8 cellular contexts compared by ENCODE assay signal in the genomic region with DNA sequence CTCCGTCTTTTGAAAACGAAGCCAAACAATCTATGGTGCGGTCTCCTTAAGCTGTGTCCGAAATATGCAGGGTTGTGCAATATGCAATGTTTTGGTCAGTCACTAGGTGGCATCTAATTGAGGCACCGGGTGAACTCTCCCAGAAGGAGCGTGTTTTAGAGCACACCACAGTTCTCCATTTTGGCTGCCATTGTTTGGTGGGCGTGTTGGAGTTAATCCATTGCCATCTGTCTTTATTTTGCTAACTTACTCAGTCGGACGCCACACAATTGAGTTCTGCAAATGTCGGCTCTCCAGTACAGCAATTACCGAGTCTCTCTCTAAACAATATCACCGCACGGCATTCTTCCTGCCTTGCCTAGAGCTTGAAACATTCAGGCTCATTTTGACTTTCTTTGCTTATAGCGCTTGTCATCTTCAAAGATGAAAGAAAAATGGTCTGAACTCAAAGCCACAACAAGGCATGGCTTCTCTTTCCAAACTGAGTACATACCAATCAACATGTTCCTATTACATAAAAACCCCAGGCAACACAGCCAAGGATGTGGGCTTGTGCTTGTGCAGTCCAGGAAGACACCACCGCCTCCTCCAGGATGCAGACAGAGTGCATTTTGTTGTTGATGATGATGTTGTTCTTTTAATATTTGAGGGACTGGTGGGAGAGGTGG.
DNase-seq lines count a peak whose midpoint lies in the region; ATAC-seq, FAIRE-seq and TF ChIP-seq lines count a peak whose summit lies in the region.

No MANE protein-coding gene starts in this region.

- H3K4me2 ChIP-seq in OCI-LY3 (ENCODE audit: low read length) (no peak overlapping the region), osteoblast (ENCODE audit: insufficient read depth, low read length) (peak overlapping the region; percentile 58)

- H3K27me3 ChIP-seq in OCI-LY3 (ENCODE audit: low read depth, low read length) (peaks cover 85% of the 10 kb centered on the region), foreskin keratinocyte (no peaks in the 10 kb centered on the region), osteoblast (ENCODE audit: insufficient read depth, low read length) (no peaks in the 10 kb centered on the region)

- no peak overlapping the region for H3K27ac ChIP-seq in OCI-LY3 (ENCODE audit: low read length)
- H3K27ac ChIP-seq in foreskin keratinocyte = peak overlapping the region; percentile 14
- no peak overlapping the region for H3K27ac ChIP-seq in osteoblast (ENCODE audit: low read depth, low read length)

- no peaks in the 10 kb centered on the region for H3K36me3 ChIP-seq in OCI-LY3 (replicated peaks; ENCODE audit: low read depth, low read length)
- H3K36me3 ChIP-seq in osteoblast (ENCODE audit: insufficient read depth, low read length) = no peaks in the 10 kb centered on the region

- no peak for TF ChIP-seq POLR2A in GM12892 (IDR thresholded peaks at IDR 0.05; ENCODE audit: low read depth, low read length)

- H3K9me3 ChIP-seq in OCI-LY3 (ENCODE audit: insufficient read depth, low read length) (no peaks in the 10 kb centered on the region), osteoblast (ENCODE audit: low read depth, low read length) (no peaks in the 10 kb centered on the region)

- peak in 8 of 14 donors; percentile 14 to 87 (median 32) for DNase-seq in C1 segment of cervical spinal cord (lab: John Stamatoyannopoulos, UW)
- DNase-seq in HEK293T (ENCODE audit: extremely low spot score) = peak; percentile 82
- peak; percentile 19 for DNase-seq in activated gamma-delta T cell treated with anti-CD3 and anti-CD28 coated beads, Interleukin-2, amount 50 U/mL, for 16 hours (ENCODE audit: low read depth)
- no peak for DNase-seq in foreskin keratinocyte
- no peak for DNase-seq in osteoblast (ENCODE audit: insufficient read length, low spot score, missing footprints)
- DNase-seq in GM12892 (ENCODE audit: insufficient read length) = no peak

- H2AFZ ChIP-seq in OCI-LY3 (ENCODE audit: low read depth, low read length) (no peak overlapping the region), osteoblast (ENCODE audit: low read length) (peak overlapping the region; percentile 83)

- CTCF ChIA-PET in HEK293T (lab: Yijun Ruan, JAX) = interaction anchor here (0.6 to 1.7 kb wide), 4 partner anchors 13 to 245 kb away, joined by 3 read pairs; no protein-coding TSS in a partner anchor

- no peak overlapping the region for H3K4me3 ChIP-seq in OCI-LY3 (ENCODE audit: low read length)
- H3K4me3 ChIP-seq in osteoblast (ENCODE audit: insufficient read depth, low read length) = peak overlapping the region; percentile 52

- no peak overlapping the region for H3K9ac ChIP-seq in OCI-LY3 (ENCODE audit: low read length)

- TF ChIP-seq CTCF in OCI-LY3 (IDR thresholded peaks at IDR 0.05; ENCODE audit: low read depth, low read length) (peak; percentile 69), foreskin keratinocyte (conservative IDR thresholded peaks at IDR 0.05) (peak; percentile 67), osteoblast (IDR thresholded peaks at IDR 0.05; ENCODE audit: extremely low read depth, low read depth, low read length) (peak; percentile 74)

- ATAC-seq in foreskin keratinocyte (no peak), HG03108 (IDR thresholded peaks at IDR 0.05; ENCODE audit: unreplicated experiment) (no peak)

- FAIRE-seq in GM12892 (lab: Jason Lieb, UNC) = no peak

- H3K4me1 ChIP-seq in OCI-LY3 (ENCODE audit: low read length) = no peaks in the 10 kb centered on the region
- H3K4me1 ChIP-seq in foreskin keratinocyte = peaks cover 15% of the 10 kb centered on the region
- H3K4me1 ChIP-seq in osteoblast (ENCODE audit: insufficient read depth, low read length) = peaks cover 10% of the 10 kb centered on the region

- POLR2A ChIA-PET in HEK293T (lab: Yijun Ruan, JAX) = interaction anchor here (0.9 to 3.8 kb wide), 3 partner anchors 47 to 244 kb away, joined by 3 to 29 read pairs (median 4); no protein-coding TSS in a partner anchor

- H4K20me1 ChIP-seq in OCI-LY3 (ENCODE audit: insufficient read depth, low read length) = peaks cover 8% of the 10 kb centered on the region; the same call in 1 of the 2 replicates
- H4K20me1 ChIP-seq in osteoblast (ENCODE audit: insufficient read depth, low read length) = no peaks in the 10 kb centered on the region

- H3K79me2 ChIP-seq in OCI-LY3 (ENCODE audit: low read length) (no peaks in the 10 kb centered on the region), osteoblast (ENCODE audit: insufficient read depth, low read length) (no peaks in the 10 kb centered on the region)

TF ChIP-seq in HEK293T, 16 proteins besides CTCF, POLR2A, EP300 and RAD21:
- TF ChIP-seq ZNF384 (IDR thresholded peaks at IDR 0.05) (no peak), NFRKB (IDR thresholded peaks at IDR 0.05) (peak; percentile 71), TARDBP (IDR thresholded peaks at IDR 0.05) (no peak), BHLHE40 (IDR thresholded peaks at IDR 0.05; ENCODE audit: borderline replicate concordance) (no peak), L3MBTL2 (conservative IDR thresholded peaks at IDR 0.05) (peak; percentile 86), LEF1 (IDR thresholded peaks at IDR 0.05; ENCODE audit: borderline replicate concordance) (no peak), FOXM1 (IDR thresholded peaks at IDR 0.05; ENCODE audit: borderline replicate concordance) (no peak; the same call in 1 of the 2 replicates), SP1 (IDR thresholded peaks at IDR 0.05) (no peak), ELF4 (IDR thresholded peaks at IDR 0.05) (0 out of 2 replicates have a peak, but pooled peaks have one; percentile 7)
- TF ChIP-seq, protein P1, sequence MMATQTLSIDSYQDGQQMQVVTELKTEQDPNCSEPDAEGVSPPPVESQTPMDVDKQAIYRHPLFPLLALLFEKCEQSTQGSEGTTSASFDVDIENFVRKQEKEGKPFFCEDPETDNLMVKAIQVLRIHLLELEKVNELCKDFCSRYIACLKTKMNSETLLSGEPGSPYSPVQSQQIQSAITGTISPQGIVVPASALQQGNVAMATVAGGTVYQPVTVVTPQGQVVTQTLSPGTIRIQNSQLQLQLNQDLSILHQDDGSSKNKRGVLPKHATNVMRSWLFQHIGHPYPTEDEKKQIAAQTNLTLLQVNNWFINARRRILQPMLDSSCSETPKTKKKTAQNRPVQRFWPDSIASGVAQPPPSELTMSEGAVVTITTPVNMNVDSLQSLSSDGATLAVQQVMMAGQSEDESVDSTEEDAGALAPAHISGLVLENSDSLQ (IDR thresholded peaks at IDR 0.05) = no peak

Comparison
In these comparisons a context has a peak if more than half of its experiments do, and no peak if none do; other contexts are left out.
1. DNase-seq: peak in C1 segment of cervical spinal cord (8 of 14), HEK293T (single experiment) and activated gamma-delta T cell treated with anti-CD3 and anti-CD28 coated beads, Interleukin-2, amount 50 U/mL, for 16 hours (single experiment); none in foreskin keratinocyte (0 of 2), osteoblast (single experiment) and GM12892 (single experiment).
2. Peak in every context shown above with its lines, with median percentiles within 50 percentile points of each other: CTCF ChIP-seq.